9 cellular contexts compared by ENCODE assay signal in the genomic region with DNA sequence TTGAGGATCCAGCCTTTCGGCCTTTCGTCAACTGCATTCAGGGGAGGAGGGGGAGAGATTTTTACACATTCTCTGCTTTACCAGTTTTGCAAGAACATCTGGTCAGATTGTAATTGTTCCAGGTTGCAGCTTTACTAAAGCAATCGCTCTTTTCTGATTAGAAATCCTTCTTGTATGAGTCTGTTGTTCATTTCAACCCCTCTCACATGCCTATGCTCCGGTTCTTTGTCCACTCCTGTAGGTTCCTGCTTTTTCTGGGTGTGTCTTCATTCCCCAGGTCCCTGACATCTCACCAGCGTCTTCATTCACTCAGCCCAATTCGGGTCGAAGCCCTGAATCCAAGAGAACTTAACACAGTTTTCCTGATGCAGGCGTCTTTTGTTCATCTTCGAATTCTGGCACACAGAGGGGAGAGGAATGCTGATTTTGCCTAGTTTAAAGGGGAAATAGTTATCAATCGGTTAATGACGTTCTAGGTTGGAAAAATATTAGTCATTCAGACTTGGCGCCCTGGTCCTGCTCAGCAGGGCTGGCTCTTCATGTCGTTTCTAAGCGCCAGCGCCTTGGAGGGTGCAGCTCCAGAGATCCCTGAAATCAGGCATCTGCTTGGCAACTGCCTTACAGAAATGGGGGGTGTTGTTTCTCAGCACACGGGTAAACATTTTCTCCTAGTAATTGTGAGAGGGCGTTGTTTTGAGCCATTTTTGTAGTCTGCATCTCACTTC. TPM values are rescaled to one million over a fixed set of nuclear protein-coding genes. Genes with fewer than 3 reads are reported as not detected.
DNase-seq lines count a peak whose midpoint lies in the region; ATAC-seq lines count a peak whose summit lies in the region.
"Had no signal": no experiment of that assay in that cellular context is flagged by ENCODE, and none has a peak within 500 bp of the region (broad histone marks: within the 10 kb centered on the region; RNA-seq: fewer than 3 reads in every experiment).

No MANE protein-coding gene starts in this region.

- DNase-seq in AG08396 (ENCODE audit: low spot score) (peak; percentile 20), COR-L47 (lab: John Stamatoyannopoulos, UW) (no peak), SW 1271 (lab: John Stamatoyannopoulos, UW) (no peak), NCI-H2227 treated with DMSO at 0.1 percent for 48 hours (lab: John Stamatoyannopoulos, UW) (no peak)
- DNase-seq in effector memory CD4-positive, alpha-beta T cell, result no peak
- DNase-seq in naive thymus-derived CD8-positive, alpha-beta T cell, result peak in 1 of 10 donors; percentile 4

- peaks cover 13 to 24% (median 18%) of the 10 kb centered on the region in 4 donors for H3K4me1 Mint-ChIP-seq in naive thymus-derived CD8-positive, alpha-beta T cell

- H3K27me3 ChIP-seq in effector memory CD4-positive, alpha-beta T cell (replicated peaks; ENCODE audit: control insufficient read depth, insufficient read depth, low read length, poor library complexity, severe bottlenecking), result no peaks in the 10 kb centered on the region
- H3K27me3 ChIP-seq: pancreas had no signal

- no peak for ATAC-seq in naive thymus-derived CD8-positive, alpha-beta T cell
- no peak for ATAC-seq in HG03135 (IDR thresholded peaks at IDR 0.05; ENCODE audit: unreplicated experiment)

- H3K36me3 ChIP-seq in KOPT-K1 (ENCODE audit: insufficient read depth, low read length), result no peaks in the 10 kb centered on the region
- no peaks in the 10 kb centered on the region for H3K36me3 ChIP-seq in effector memory CD4-positive, alpha-beta T cell (ENCODE audit: control insufficient read depth, insufficient read depth, low read length)
- H3K36me3 ChIP-seq: pancreas had no signal

- POLR2A ChIA-PET in naive thymus-derived CD8-positive, alpha-beta T cell (lab: Charles Lee), result interaction anchor here (1.2 to 1.8 kb wide), 3 partner anchors 229 to 310 kb away, joined by 3 to 16 read pairs (median 4); a partner anchor contains a TSS

- H3K36me3 Mint-ChIP-seq in naive thymus-derived CD8-positive, alpha-beta T cell, result no peaks in the 10 kb centered on the region

- peak overlapping the region; percentile 67 for H3K4me3 ChIP-seq in effector memory CD4-positive, alpha-beta T cell (ENCODE audit: insufficient read depth, low read depth, low read length, poor library complexity, severe bottlenecking)

- peak overlapping the region; percentile 79 to 90 (median 82) for H3K4me3 Mint-ChIP-seq in naive thymus-derived CD8-positive, alpha-beta T cell

- peaks cover 0 to 4% (median 0%) of the 10 kb centered on the region in 5 donors for H3K27me3 Mint-ChIP-seq in naive thymus-derived CD8-positive, alpha-beta T cell

- H3K9me3 ChIP-seq in KOPT-K1 (ENCODE audit: insufficient read depth, low read length, poor library complexity, severe bottlenecking), result no peaks in the 10 kb centered on the region
- no peaks in the 10 kb centered on the region for H3K9me3 ChIP-seq in effector memory CD4-positive, alpha-beta T cell (ENCODE audit: control insufficient read depth, low read length)
- H3K9me3 ChIP-seq: pancreas had no signal

- H3K27ac ChIP-seq in KOPT-K1 (ENCODE audit: low read depth, low read length, poor library complexity, severe bottlenecking), result peak overlapping the region; percentile 90
- H3K27ac ChIP-seq in effector memory CD4-positive, alpha-beta T cell (ENCODE audit: insufficient read depth, low read length, poor library complexity, severe bottlenecking), result no peak overlapping the region

- H3K4me1 ChIP-seq in effector memory CD4-positive, alpha-beta T cell (ENCODE audit: control insufficient read depth, insufficient read depth, low read length, poor library complexity, severe bottlenecking), result peaks cover 8% of the 10 kb centered on the region

- peak overlapping the region; percentile 73 to 95 (median 87) for H3K27ac Mint-ChIP-seq in naive thymus-derived CD8-positive, alpha-beta T cell

- no peaks in the 10 kb centered on the region for H3K9me3 Mint-ChIP-seq in naive thymus-derived CD8-positive, alpha-beta T cell

RNA-seq across cellular contexts. Expression of a gene that starts 1.1 kb away (rescaled TPM):
- 1 to 10 TPM; 1.8 to 3.1 TPM for total RNA-seq in naive thymus-derived CD8-positive, alpha-beta T cell
- 1 to 10 TPM in 1 of 3 donors, under 1 TPM in 2; 0.93 to 1.7 (median 0.94) TPM for polyA plus RNA-seq in naive thymus-derived CD8-positive, alpha-beta T cell
